Comparison of ENCODE assay signal across 16 cellular contexts in genomic region chr11:130771708-130772107, GRCh38.
DNase-seq lines count a peak whose midpoint lies in the region; ATAC-seq and TF ChIP-seq lines count a peak whose summit lies in the region.
"Had no signal": no experiment of that assay in that cellular context is flagged by ENCODE, and none has a peak within 500 bp of the region (broad histone marks: within the 10 kb centered on the region; RNA-seq: fewer than 3 reads in every experiment).

No MANE protein-coding gene starts in this region.

- POLR2A ChIA-PET in PC-3 (lab: Charles Lee; ENCODE audit: unreplicated experiment) = no interaction called here

- H3K27ac ChIP-seq in PC-3 (ENCODE audit: low read length) (peak overlapping the region; percentile 66), endodermal cell (ENCODE audit: low read depth, low read length) (no peak overlapping the region), osteoblast (ENCODE audit: low read depth, low read length) (peak overlapping the region; percentile 67)
- H3K27ac ChIP-seq in effector memory CD4-positive, alpha-beta T cell (ENCODE audit: insufficient read depth, low read length, poor library complexity, severe bottlenecking) = no peak overlapping the region
- H3K27ac ChIP-seq: uterus had no signal

- no peak overlapping the region for H3K4me2 ChIP-seq in PC-3 (ENCODE audit: low read length)
- H3K4me2 ChIP-seq in osteoblast (ENCODE audit: insufficient read depth, low read length) = peak overlapping the region; percentile 47

- DNase-seq in AG10803 (ENCODE audit: low read depth) = peak; percentile 92
- DNase-seq in PC-3 = no peak
- DNase-seq in endodermal cell = peak; percentile 31
- no peak for DNase-seq in osteoblast (ENCODE audit: insufficient read length, low spot score, missing footprints)
- no peak for DNase-seq in NCI-H2107 (lab: John Stamatoyannopoulos, UW)
- no peak for DNase-seq in effector memory CD4-positive, alpha-beta T cell
- DNase-seq in cerebellum (ENCODE audit: low spot score) = no peak
- DNase-seq: activated CD4-positive, alpha-beta memory T cell treated with anti-CD3 and anti-CD28 coated beads, Interleukin-2, amount 10 ng/mL, durations not matched to agents 7 days and 5 days; activated naive CD8-positive, alpha-beta T cell treated with anti-CD3 and anti-CD28 coated beads, Interleukin-2, amount 10 ng/mL, durations not matched to agents 7 days and 5 days; activated T-cell treated with anti-CD3 and anti-CD28 coated beads, Interleukin-2, amount 50 U/mL, for 72 hours; BE2C; DMS153; hypothalamus; KBM-7; uterus had no signal

- H3K9me2 ChIP-seq in PC-3 (replicated peaks; ENCODE audit: low read length) = no peaks in the 10 kb centered on the region

- H3F3A ChIP-seq in PC-3 (ENCODE audit: low read length, unreplicated experiment) = no peaks in the 10 kb centered on the region

- H3K27ac Mint-ChIP-seq in endodermal cell = no peak overlapping the region
- H3K27ac Mint-ChIP-seq: activated CD4-positive, alpha-beta memory T cell treated with anti-CD3 and anti-CD28 coated beads, Interleukin-2, amount 10 ng/mL, durations not matched to agents 7 days and 5 days; activated naive CD8-positive, alpha-beta T cell treated with anti-CD3 and anti-CD28 coated beads, Interleukin-2, amount 10 ng/mL, durations not matched to agents 7 days and 5 days; activated T-cell treated with anti-CD3 and anti-CD28 coated beads, Interleukin-2, amount 50 U/mL, for 72 hours had no signal

- H3K9ac ChIP-seq in PC-3 (ENCODE audit: low read length) (no peak overlapping the region), endodermal cell (ENCODE audit: extremely low read depth, low read length, poor library complexity, severe bottlenecking) (no peak overlapping the region)

- H3K79me2 ChIP-seq in PC-3 (ENCODE audit: low read length) (no peaks in the 10 kb centered on the region), osteoblast (ENCODE audit: insufficient read depth, low read length) (no peaks in the 10 kb centered on the region)

- H3K36me3 Mint-ChIP-seq in endodermal cell (ENCODE audit: low read depth) = peaks cover 1% of the 10 kb centered on the region
- H3K36me3 Mint-ChIP-seq: activated naive CD8-positive, alpha-beta T cell treated with anti-CD3 and anti-CD28 coated beads, Interleukin-2, amount 10 ng/mL, durations not matched to agents 7 days and 5 days had no signal

- H3K36me3 ChIP-seq in PC-3 (ENCODE audit: low read depth, low read length) = no peaks in the 10 kb centered on the region
- no peaks in the 10 kb centered on the region for H3K36me3 ChIP-seq in endodermal cell (ENCODE audit: control insufficient read depth, insufficient read depth, low read length)
- no peaks in the 10 kb centered on the region for H3K36me3 ChIP-seq in osteoblast (ENCODE audit: insufficient read depth, low read length)
- H3K36me3 ChIP-seq in effector memory CD4-positive, alpha-beta T cell (ENCODE audit: control insufficient read depth, insufficient read depth, low read length) = no peaks in the 10 kb centered on the region
- H3K36me3 ChIP-seq: BE2C, uterus had no signal

- BruUV-seq in PC-3 (replicated peaks; lab: Mats Ljungman, UMichigan) = no TSS peak

- H3K9me3 ChIP-seq in PC-3 (ENCODE audit: low read length) (0 out of 2 replicates have a peak, but pooled peaks cover 3% of the 10 kb centered on the region), endodermal cell (ENCODE audit: control insufficient read depth, low read length) (peaks cover 22% of the 10 kb centered on the region), osteoblast (ENCODE audit: low read depth, low read length) (no peaks in the 10 kb centered on the region)
- no peaks in the 10 kb centered on the region for H3K9me3 ChIP-seq in effector memory CD4-positive, alpha-beta T cell (ENCODE audit: control insufficient read depth, low read length)
- H3K9me3 ChIP-seq: BE2C, uterus had no signal

- H4K20me1 ChIP-seq in PC-3 (ENCODE audit: low read length) = no peaks in the 10 kb centered on the region
- H4K20me1 ChIP-seq in osteoblast (ENCODE audit: insufficient read depth, low read length) = no peaks in the 10 kb centered on the region

- peaks cover 29% of the 10 kb centered on the region for H3K4me1 Mint-ChIP-seq in endodermal cell

- WGBS in endodermal cell (ENCODE audit: insufficient coverage in 1 of 2, insufficient read length in 1 of 2), 2 experiments = 90% methylated on average over 3 to 7 of the region's 7 CpGs

- ATAC-seq in PC-3 (no peak), GM19452 (IDR thresholded peaks at IDR 0.05; ENCODE audit: unreplicated experiment) (no peak)
- ATAC-seq: activated T-cell treated with anti-CD3 and anti-CD28 coated beads, Interleukin-2, amount 50 U/mL, for 72 hours had no signal

- H3K9me3 Mint-ChIP-seq in endodermal cell = peaks cover 11% of the 10 kb centered on the region
- H3K9me3 Mint-ChIP-seq: activated CD4-positive, alpha-beta memory T cell treated with anti-CD3 and anti-CD28 coated beads, Interleukin-2, amount 10 ng/mL, durations not matched to agents 7 days and 5 days; activated naive CD8-positive, alpha-beta T cell treated with anti-CD3 and anti-CD28 coated beads, Interleukin-2, amount 10 ng/mL, durations not matched to agents 7 days and 5 days; activated T-cell treated with anti-CD3 and anti-CD28 coated beads, Interleukin-2, amount 50 U/mL, for 72 hours had no signal

- no peak for TF ChIP-seq CTCF in AG10803 (conservative IDR thresholded peaks at IDR 0.05; ENCODE audit: low read length)
- TF ChIP-seq CTCF in PC-3 (conservative IDR thresholded peaks at IDR 0.05; ENCODE audit: low read depth, low read length) = no peak
- TF ChIP-seq CTCF in endodermal cell (conservative IDR thresholded peaks at IDR 0.05) = no peak
- no peak for TF ChIP-seq CTCF in osteoblast (IDR thresholded peaks at IDR 0.05; ENCODE audit: extremely low read depth, low read depth, low read length)

- H3K4me3 Mint-ChIP-seq in endodermal cell = no peak overlapping the region
- H3K4me3 Mint-ChIP-seq: activated CD4-positive, alpha-beta memory T cell treated with anti-CD3 and anti-CD28 coated beads, Interleukin-2, amount 10 ng/mL, durations not matched to agents 7 days and 5 days; activated naive CD8-positive, alpha-beta T cell treated with anti-CD3 and anti-CD28 coated beads, Interleukin-2, amount 10 ng/mL, durations not matched to agents 7 days and 5 days; activated T-cell treated with anti-CD3 and anti-CD28 coated beads, Interleukin-2, amount 50 U/mL, for 72 hours had no signal

- intact Hi-C loops in PC-3 (cut with micrococcal nuclease) = no loop called here

- H3K4me3 ChIP-seq in AG10803 (ENCODE audit: low read length) = no peak overlapping the region
- H3K4me3 ChIP-seq in PC-3 (ENCODE audit: low read length) = no peak overlapping the region
- no peak overlapping the region for H3K4me3 ChIP-seq in endodermal cell (ENCODE audit: low read length)
- H3K4me3 ChIP-seq in osteoblast (ENCODE audit: insufficient read depth, low read length) = no peak overlapping the region
- H3K4me3 ChIP-seq in effector memory CD4-positive, alpha-beta T cell (ENCODE audit: insufficient read depth, low read depth, low read length, poor library complexity, severe bottlenecking) = no peak overlapping the region
- H3K4me3 ChIP-seq: uterus had no signal

- CTCF ChIA-PET in PC-3 (lab: Charles Lee) = no interaction called here

- H2AFZ ChIP-seq in PC-3 (ENCODE audit: low read length) = no peak overlapping the region
- no peak overlapping the region for H2AFZ ChIP-seq in osteoblast (ENCODE audit: low read length)

- H3K27me3 ChIP-seq in PC-3 (ENCODE audit: low read length) (no peaks in the 10 kb centered on the region), endodermal cell (ENCODE audit: control insufficient read depth, insufficient read depth, low read length, poor library complexity, severe bottlenecking) (peaks cover 13% of the 10 kb centered on the region), osteoblast (ENCODE audit: insufficient read depth, low read length) (peaks cover 3% of the 10 kb centered on the region)
- H3K27me3 ChIP-seq in effector memory CD4-positive, alpha-beta T cell (replicated peaks; ENCODE audit: control insufficient read depth, insufficient read depth, low read length, poor library complexity, severe bottlenecking) = no peaks in the 10 kb centered on the region
- H3K27me3 ChIP-seq: BE2C, uterus had no signal

- H3K4me1 ChIP-seq in PC-3 (ENCODE audit: insufficient read depth, low read length) (peaks cover 39% of the 10 kb centered on the region), endodermal cell (ENCODE audit: control insufficient read depth, insufficient read depth, low read length) (peaks cover 5% of the 10 kb centered on the region), osteoblast (ENCODE audit: insufficient read depth, low read length) (peaks cover 43% of the 10 kb centered on the region)
- no peaks in the 10 kb centered on the region for H3K4me1 ChIP-seq in effector memory CD4-positive, alpha-beta T cell (ENCODE audit: control insufficient read depth, insufficient read depth, low read length, poor library complexity, severe bottlenecking)
- H3K4me1 ChIP-seq: BE2C, uterus had no signal

- H3K27me3 Mint-ChIP-seq in endodermal cell (ENCODE audit: insufficient read depth) = peaks cover 52% of the 10 kb centered on the region

Comparison
In these comparisons a context has a peak if more than half of its experiments do, and no peak if none do; other contexts are left out.
1. DNase-seq: peak in AG10803 (single experiment) and endodermal cell (single experiment); none in PC-3 (single experiment), osteoblast (single experiment), NCI-H2107 (single experiment), effector memory CD4-positive, alpha-beta T cell (0 of 3) and cerebellum (single experiment).
2. H3K27ac ChIP-seq: peak in PC-3 (single experiment) and osteoblast (single experiment); none in endodermal cell (single experiment) and effector memory CD4-positive, alpha-beta T cell (single experiment).